Comparison of ENCODE assay signal across 27 cellular contexts in the genomic region with DNA sequence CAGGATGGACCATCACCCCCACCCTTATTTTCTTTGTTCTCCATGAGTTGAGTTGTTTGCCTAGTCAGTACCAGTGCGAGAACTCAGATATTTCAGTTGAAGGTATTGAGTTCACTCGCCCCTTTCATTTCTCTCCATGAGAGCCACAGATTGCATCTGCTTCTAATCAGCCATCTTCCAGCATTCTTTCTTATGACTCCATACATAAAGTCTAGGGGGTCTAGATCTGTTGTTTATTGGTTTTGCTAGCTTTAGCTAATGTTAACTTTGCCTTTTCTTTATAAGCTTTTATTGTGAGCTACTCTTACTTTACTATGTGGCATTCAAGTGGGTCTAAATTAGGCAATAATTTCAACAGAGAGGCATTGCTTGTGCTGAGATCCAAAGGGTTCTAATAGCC.
"Had no signal": no experiment of that assay in that cellular context is flagged by ENCODE, and none has a peak within 500 bp of the region (broad histone marks: within the 10 kb centered on the region; RNA-seq: fewer than 3 reads in every experiment).

No MANE protein-coding gene starts in this region.

- H3K27me3 ChIP-seq: gastrocnemius medialis, neutrophil, right lobe of liver, tibial nerve, upper lobe of left lung had no signal

- H3K79me2 ChIP-seq: parathyroid adenoma had no signal

- FAIRE-seq: colon, kidney, small intestine, urothelium cell line had no signal

- H3K27ac ChIP-seq: gastrocnemius medialis, neutrophil, parathyroid adenoma, right lobe of liver, thoracic aorta, tibial nerve, upper lobe of left lung had no signal

- H3K4me1 Mint-ChIP-seq: endodermal cell, neural crest cell had no signal

- H3K36me3 Mint-ChIP-seq: naive B cell had no signal

- H3K4me1 ChIP-seq: gastrocnemius medialis, parathyroid adenoma, right lobe of liver had no signal

- DNase-seq: effector CD8-positive, alpha-beta T cell; endodermal cell; gastrocnemius medialis; head of caudate nucleus; kidney; mucosa of descending colon; naive B cell; right lobe of liver; small intestine; stimulated activated CD4-positive, alpha-beta T cell treated with anti-CD3 and anti-CD28 coated beads, Interleukin-15, amount 100 ng/mL, for 24 hours; stimulated activated CD4-positive, alpha-beta T cell treated with anti-CD3 and anti-CD28 coated beads, Interleukin-2, amount 100 ng/mL, for 48 hours; stimulated activated naive B cell treated with anti-CD40 and anti-IgM and Interleukin-4, amounts not matched to agents 10 μg/mL and 1 μg/mL and 100 μg/mL, for 72 hours; upper lobe of left lung had no signal

- H3K9me3 ChIP-seq: gastrocnemius medialis, mucosa of descending colon, neutrophil, right lobe of liver, thoracic aorta, tibial nerve, upper lobe of left lung had no signal

- H3K4me3 Mint-ChIP-seq: dendritic cell treated with granulocyte-macrophage colony-stimulating factor and Interleukin-4, amounts not matched to agents 40 ng/mL and 50 ng/mL, for 4 days; endodermal cell; mesothelial cell of epicardium; naive B cell; natural killer cell treated with Interleukin-12 subunit alpha and Interleukin-12 subunit beta and Interleukin-15 and Interleukin-18, amount 100 ng/mL, for 72 hours; neural crest cell; stimulated activated naive B cell treated with anti-CD40 and anti-IgM and Interleukin-4, amounts not matched to agents 10 μg/mL and 1 μg/mL and 100 μg/mL, for 72 hours; stimulated activated naive CD8-positive, alpha-beta T cell treated with anti-CD3 and anti-CD28 coated beads, Interleukin-15, Interleukin-2, amounts not matched to agents 100 ng/mL and 50 ng/mL, for 24 hours had no signal

- H3K36me3 ChIP-seq: gastrocnemius medialis, neutrophil, right lobe of liver, thoracic aorta, tibial nerve, upper lobe of left lung had no signal

- H3K4me3 ChIP-seq: gastrocnemius medialis, mucosa of descending colon, right lobe of liver, thoracic aorta, tibial nerve, upper lobe of left lung had no signal

- H3K27ac Mint-ChIP-seq: dendritic cell treated with granulocyte-macrophage colony-stimulating factor and Interleukin-4, amounts not matched to agents 40 ng/mL and 50 ng/mL, for 4 days; endodermal cell; mesothelial cell of epicardium; naive B cell; natural killer cell treated with Interleukin-12 subunit alpha and Interleukin-12 subunit beta and Interleukin-15 and Interleukin-18, amount 100 ng/mL, for 72 hours; progenitor cell of endocrine pancreas; stimulated activated naive B cell treated with anti-CD40 and anti-IgM and Interleukin-4, amounts not matched to agents 10 μg/mL and 1 μg/mL and 100 μg/mL, for 72 hours; stimulated activated naive CD8-positive, alpha-beta T cell treated with anti-CD3 and anti-CD28 coated beads, Interleukin-15, Interleukin-2, amounts not matched to agents 100 ng/mL and 50 ng/mL, for 24 hours had no signal

- H2AFZ ChIP-seq: parathyroid adenoma had no signal

- ATAC-seq: esophagus mucosa; gastrocnemius medialis; left lobe of liver; mucosa of descending colon; natural killer cell treated with Interleukin-12 subunit alpha and Interleukin-12 subunit beta and Interleukin-15 and Interleukin-18, amount 100 ng/mL, for 72 hours; right lobe of liver; stimulated activated naive B cell treated with anti-CD40 and anti-IgM and Interleukin-4, amounts not matched to agents 10 μg/mL and 1 μg/mL and 100 μg/mL, for 72 hours had no signal

- H3K9ac ChIP-seq: parathyroid adenoma had no signal

- H3K27me3 Mint-ChIP-seq: dendritic cell treated with granulocyte-macrophage colony-stimulating factor and Interleukin-4, amounts not matched to agents 40 ng/mL and 50 ng/mL, for 4 days; natural killer cell treated with Interleukin-12 subunit alpha and Interleukin-12 subunit beta and Interleukin-15 and Interleukin-18, amount 100 ng/mL, for 72 hours; progenitor cell of endocrine pancreas; stimulated activated naive CD8-positive, alpha-beta T cell treated with anti-CD3 and anti-CD28 coated beads, Interleukin-15, Interleukin-2, amounts not matched to agents 100 ng/mL and 50 ng/mL, for 24 hours had no signal

- H3K9me3 Mint-ChIP-seq: dendritic cell treated with granulocyte-macrophage colony-stimulating factor and Interleukin-4, amounts not matched to agents 40 ng/mL and 50 ng/mL, for 4 days; endodermal cell had no signal
